ENCODE assay signal across 15 cellular contexts in genomic region chr3:7962244-7962643, GRCh38.
A peak's percentile ranks its signal among the peaks of the same experiment; 100 is the strongest.
DNase-seq lines count a peak whose midpoint lies in the region; ATAC-seq and TF ChIP-seq lines count a peak whose summit lies in the region.
"Had no signal": no experiment of that assay in that cellular context is flagged by ENCODE, and none has a peak within 500 bp of the region (broad histone marks: within the 10 kb centered on the region; RNA-seq: fewer than 3 reads in every experiment).

No MANE protein-coding gene starts in this region.

- H3K27ac ChIP-seq in left ventricle myocardium inferior (replicated peaks), result no peak overlapping the region
- H3K27ac ChIP-seq in left lung, result no peak overlapping the region
- H3K27ac ChIP-seq: BLaER1 treated with 17β-estradiol and CSF1 and Interleukin-3, amounts not matched to agents 10 nM and 100 nM; GM23248 had no signal

- intact Hi-C loops in left ventricle myocardium superior (cut with micrococcal nuclease) (no loop called here), left ventricle myocardium inferior (cut with micrococcal nuclease) (no loop called here), left lung (cut with DNase I) (no loop called here)

- H3K4me3 ChIP-seq in left ventricle myocardium inferior, result no peak overlapping the region
- H3K4me3 ChIP-seq in left lung, result no peak overlapping the region
- H3K4me3 ChIP-seq: BLaER1 treated with 17β-estradiol and CSF1 and Interleukin-3, amounts not matched to agents 10 nM and 100 nM; GM23248 had no signal

- no peak overlapping the region for H3K4me3 Mint-ChIP-seq in neural crest cell
- H3K4me3 Mint-ChIP-seq in stimulated activated effector memory CD8-positive, alpha-beta T cell treated with anti-CD3 and anti-CD28 coated beads, Interleukin-12 subunit alpha, Interleukin-12 subunit beta, amount 100 ng/mL, for 72 hours, result no peak overlapping the region
- H3K4me3 Mint-ChIP-seq: CD4-positive, CD25-positive, alpha-beta regulatory T cell had no signal

- TF ChIP-seq CTCF in left ventricle myocardium inferior (IDR thresholded peaks at IDR 0.05; ENCODE audit: borderline replicate concordance) (no peak), left lung (IDR thresholded peaks at IDR 0.05) (no peak), neural crest cell (conservative IDR thresholded peaks at IDR 0.05) (no peak)

- no peaks in the 10 kb centered on the region for H3K4me1 ChIP-seq in left ventricle myocardium inferior
- no peaks in the 10 kb centered on the region for H3K4me1 ChIP-seq in left lung

- no peaks in the 10 kb centered on the region for H3K9me3 Mint-ChIP-seq in neural crest cell
- no peaks in the 10 kb centered on the region for H3K9me3 Mint-ChIP-seq in stimulated activated effector memory CD8-positive, alpha-beta T cell treated with anti-CD3 and anti-CD28 coated beads, Interleukin-12 subunit alpha, Interleukin-12 subunit beta, amount 100 ng/mL, for 72 hours

- no peaks in the 10 kb centered on the region for H3K9me3 ChIP-seq in left ventricle myocardium inferior (replicated peaks)
- no peaks in the 10 kb centered on the region for H3K9me3 ChIP-seq in left lung
- H3K9me3 ChIP-seq: BLaER1 treated with 17β-estradiol and CSF1 and Interleukin-3, amounts not matched to agents 10 nM and 100 nM had no signal

- H3K27me3 ChIP-seq in left ventricle myocardium inferior (ENCODE audit: low read depth) (no peaks in the 10 kb centered on the region), left lung (no peaks in the 10 kb centered on the region)
- H3K27me3 ChIP-seq: BLaER1 treated with 17β-estradiol and CSF1 and Interleukin-3, amounts not matched to agents 10 nM and 100 nM had no signal

- H3K36me3 ChIP-seq in left ventricle myocardium inferior, result no peaks in the 10 kb centered on the region
- no peaks in the 10 kb centered on the region for H3K36me3 ChIP-seq in left lung
- H3K36me3 ChIP-seq: BLaER1 treated with 17β-estradiol and CSF1 and Interleukin-3, amounts not matched to agents 10 nM and 100 nM had no signal

- H3K27ac Mint-ChIP-seq in neural crest cell (ENCODE audit: unreplicated experiment), result peak overlapping the region; percentile 58
- no peak overlapping the region for H3K27ac Mint-ChIP-seq in stimulated activated effector memory CD8-positive, alpha-beta T cell treated with anti-CD3 and anti-CD28 coated beads, Interleukin-12 subunit alpha, Interleukin-12 subunit beta, amount 100 ng/mL, for 72 hours
- H3K27ac Mint-ChIP-seq: CD4-positive, CD25-positive, alpha-beta regulatory T cell had no signal

- peaks cover 11% of the 10 kb centered on the region for H3K4me1 Mint-ChIP-seq in neural crest cell
- no peaks in the 10 kb centered on the region for H3K4me1 Mint-ChIP-seq in stimulated activated effector memory CD8-positive, alpha-beta T cell treated with anti-CD3 and anti-CD28 coated beads, Interleukin-12 subunit alpha, Interleukin-12 subunit beta, amount 100 ng/mL, for 72 hours

- no peak for DNase-seq in left ventricle myocardium superior
- no peak for DNase-seq in left ventricle myocardium inferior
- DNase-seq in left lung, result no peak
- no peak for DNase-seq in neural crest cell (ENCODE audit: low read depth, low spot score)
- no peak for DNase-seq in stimulated activated effector memory CD8-positive, alpha-beta T cell treated with anti-CD3 and anti-CD28 coated beads, Interleukin-12 subunit alpha, Interleukin-12 subunit beta, amount 100 ng/mL, for 72 hours (ENCODE audit: low spot score in 2 of 2)
- no peak for DNase-seq in NCI-H748 treated with DMSO at 0.1 percent for 48 hours (lab: John Stamatoyannopoulos, UW)
- DNase-seq in ureter (ENCODE audit: low spot score), result no peak
- DNase-seq: 8988T; AML-193; CD4-positive, CD25-positive, alpha-beta regulatory T cell; DMS53; GM23248 had no signal

- H3K36me3 Mint-ChIP-seq in neural crest cell (ENCODE audit: low read depth), result no peaks in the 10 kb centered on the region
- H3K36me3 Mint-ChIP-seq in stimulated activated effector memory CD8-positive, alpha-beta T cell treated with anti-CD3 and anti-CD28 coated beads, Interleukin-12 subunit alpha, Interleukin-12 subunit beta, amount 100 ng/mL, for 72 hours, result no peaks in the 10 kb centered on the region
- H3K36me3 Mint-ChIP-seq: CD4-positive, CD25-positive, alpha-beta regulatory T cell had no signal

- ATAC-seq in left ventricle myocardium superior (peak; percentile 37), left lung (peak; percentile 41)
- ATAC-seq in stimulated activated effector memory CD8-positive, alpha-beta T cell treated with anti-CD3 and anti-CD28 coated beads, Interleukin-12 subunit alpha, Interleukin-12 subunit beta, amount 100 ng/mL, for 72 hours, result no peak
- ATAC-seq: HCT116, HepG2 had no signal

- H3K27me3 Mint-ChIP-seq in neural crest cell (ENCODE audit: low read depth), result no peaks in the 10 kb centered on the region
- H3K27me3 Mint-ChIP-seq: CD4-positive, CD25-positive, alpha-beta regulatory T cell had no signal
